ENCODE assay signal across 13 cellular contexts in genomic region chr2:17578466-17578928, GRCh38. TPM values are rescaled to one million over a fixed set of nuclear protein-coding genes. Genes with fewer than 3 reads are reported as not detected.
DNase-seq lines count a peak whose midpoint lies in the region; ATAC-seq, FAIRE-seq and TF ChIP-seq lines count a peak whose summit lies in the region.
"Had no signal": no experiment of that assay in that cellular context is flagged by ENCODE, and none has a peak within 500 bp of the region (broad histone marks: within the 10 kb centered on the region; RNA-seq: fewer than 3 reads in every experiment).

No MANE protein-coding gene starts in this region.

- H3K9me3 Mint-ChIP-seq in CD8-positive, alpha-beta memory T cell: no peaks in the 10 kb centered on the region
- H3K9me3 Mint-ChIP-seq: activated naive CD4-positive, alpha-beta T cell treated with anti-CD3 and anti-CD28 coated beads, Interleukin-2, amount 50 U/mL, for 72 hours had no signal

- WGBS in heart left ventricle, 4 donors: 36 to 51% (median 44%) methylated on average over 3 to 5 of the region's 5 CpGs

- DNase-seq in GM12891 (ENCODE audit: insufficient read length, low spot score): peak; percentile 15
- DNase-seq in heart left ventricle: no peak
- no peak for DNase-seq in CD8-positive, alpha-beta memory T cell
- no peak for DNase-seq in MV-4-11 (lab: John Stamatoyannopoulos, UW)
- DNase-seq in activated T-cell treated with anti-CD3 and anti-CD28 coated beads for 4 hours: no peak
- DNase-seq in NCI-H1436 treated with DMSO at 0.1 percent for 48 hours (lab: John Stamatoyannopoulos, UW): no peak
- DNase-seq: activated CD4-positive, CD25-positive, alpha-beta regulatory T cell; Peyer's patch had no signal

- no peak for TF ChIP-seq CTCF in heart left ventricle (IDR thresholded peaks at IDR 0.05)

- no peaks in the 10 kb centered on the region for H3K4me1 Mint-ChIP-seq in CD8-positive, alpha-beta memory T cell

- intact Hi-C loops in heart left ventricle (cut with DNase I): loop anchor here in 1 of 10 donors (10.0 kb wide), 1 partner anchor 274 kb away; no protein-coding TSS in a partner anchor

- H3K27ac Mint-ChIP-seq in CD8-positive, alpha-beta memory T cell: no peak overlapping the region
- H3K27ac Mint-ChIP-seq: activated naive CD4-positive, alpha-beta T cell treated with anti-CD3 and anti-CD28 coated beads, Interleukin-2, amount 50 U/mL, for 72 hours had no signal

- H3K4me3 ChIP-seq in heart left ventricle: no peak overlapping the region
- no peak overlapping the region for H3K4me3 ChIP-seq in CD8-positive, alpha-beta memory T cell (ENCODE audit: low read length)
- H3K4me3 ChIP-seq: Peyer's patch had no signal

- no peaks in the 10 kb centered on the region for H3K9me3 ChIP-seq in heart left ventricle
- no peaks in the 10 kb centered on the region for H3K9me3 ChIP-seq in CD8-positive, alpha-beta memory T cell (ENCODE audit: low read length)
- H3K9me3 ChIP-seq: Peyer's patch had no signal

- H3K36me3 ChIP-seq in heart left ventricle: no peaks in the 10 kb centered on the region
- no peaks in the 10 kb centered on the region for H3K36me3 ChIP-seq in CD8-positive, alpha-beta memory T cell (ENCODE audit: insufficient read depth, low read length)
- H3K36me3 ChIP-seq: Peyer's patch had no signal

- H3K27ac ChIP-seq in heart left ventricle: peak overlapping the region in 4 of 12 donors; percentile 11 to 39 (median 24)
- no peak overlapping the region for H3K27ac ChIP-seq in CD8-positive, alpha-beta memory T cell (ENCODE audit: low read depth, low read length)
- H3K27ac ChIP-seq: Peyer's patch had no signal

- H3K4me1 ChIP-seq in heart left ventricle: peaks cover 0 to 8% (median 0%) of the 10 kb centered on the region in 12 donors
- H3K4me1 ChIP-seq in CD8-positive, alpha-beta memory T cell (ENCODE audit: insufficient read depth, low read length): no peaks in the 10 kb centered on the region
- H3K4me1 ChIP-seq: Peyer's patch had no signal

- POLR2A ChIA-PET in CD8-positive, alpha-beta memory T cell (lab: Charles Lee): no interaction called here

- no peak for TF ChIP-seq POLR2A in GM12891 (IDR thresholded peaks at IDR 0.05; ENCODE audit: low read depth, low read length)
- TF ChIP-seq POLR2A in heart left ventricle (IDR thresholded peaks at IDR 0.05): no peak

- H3K4me3 Mint-ChIP-seq in CD8-positive, alpha-beta memory T cell: no peak overlapping the region

- FAIRE-seq in GM12891 (lab: Jason Lieb, UNC): peak; percentile 88
- FAIRE-seq: endometrium had no signal

- ATAC-seq in GM21526 (IDR thresholded peaks at IDR 0.05; ENCODE audit: low FRiP score, unreplicated experiment) (peak; percentile 93), HG03521 (IDR thresholded peaks at IDR 0.05; ENCODE audit: unreplicated experiment) (peak; percentile 71), heart left ventricle (peak in 3 of 4 donors; percentile 35 to 63 (median 60))
- ATAC-seq: activated naive CD4-positive, alpha-beta T cell treated with anti-CD3 and anti-CD28 coated beads, Interleukin-2, amount 50 U/mL, for 72 hours had no signal

- H3K27me3 Mint-ChIP-seq in CD8-positive, alpha-beta memory T cell: peaks cover 3 to 4% of the 10 kb centered on the region in 2 donors

- no peaks in the 10 kb centered on the region for H3K36me3 Mint-ChIP-seq in CD8-positive, alpha-beta memory T cell
- H3K36me3 Mint-ChIP-seq: activated naive CD4-positive, alpha-beta T cell treated with anti-CD3 and anti-CD28 coated beads, Interleukin-2, amount 50 U/mL, for 72 hours had no signal

- CTCF ChIA-PET in CD8-positive, alpha-beta memory T cell (lab: Charles Lee): no interaction called here

- no peaks in the 10 kb centered on the region for H3K27me3 ChIP-seq in heart left ventricle
- H3K27me3 ChIP-seq in CD8-positive, alpha-beta memory T cell (ENCODE audit: insufficient read depth, low read length, poor library complexity, severe bottlenecking): no peaks in the 10 kb centered on the region
- H3K27me3 ChIP-seq: Peyer's patch had no signal

TF ChIP-seq in GM12891, 5 proteins besides CTCF, POLR2A, EP300 and RAD21:
- no peak for TF ChIP-seq POLR2AphosphoS5 (IDR thresholded peaks at IDR 0.05; ENCODE audit: low read depth, low read length)
- TF ChIP-seq SPI1 (IDR thresholded peaks at IDR 0.05; ENCODE audit: low read depth, low read length): peak; percentile 84
- no peak for TF ChIP-seq TAF1 (IDR thresholded peaks at IDR 0.05; ENCODE audit: low read depth, low read length)
- no peak for TF ChIP-seq POU2F2 (IDR thresholded peaks at IDR 0.05; ENCODE audit: low read depth, low read length)
- no peak for TF ChIP-seq PAX5 (IDR thresholded peaks at IDR 0.05; ENCODE audit: insufficient read depth, low read length, severe bottlenecking)
TF ChIP-seq in GM12891: peak in this region for 1.

RNA-seq across cellular contexts. Expression of gene VSNL1, which starts 38.0 kb away (rescaled TPM):
- polyA plus RNA-seq in GM12891 (2012; ENCODE audit: low read depth, missing spikeins): 0.04 TPM
- 10 to 100 TPM in 8 of 9 donors, 1 to 10 TPM in 1; 2.6 to 26.3 (median 19.6) TPM for total RNA-seq in heart left ventricle
- polyA plus RNA-seq in heart left ventricle: 1 to 10 TPM; 8.3 to 8.5 TPM
- total RNA-seq in CD8-positive, alpha-beta memory T cell: not detected
- polyA plus RNA-seq in CD8-positive, alpha-beta memory T cell: not detected
- total RNA-seq: activated naive CD4-positive, alpha-beta T cell treated with anti-CD3 and anti-CD28 coated beads, Interleukin-2, amount 50 U/mL, for 72 hours; Peyer's patch; posterior vena cava had no signal
